In the genomic region with DNA sequence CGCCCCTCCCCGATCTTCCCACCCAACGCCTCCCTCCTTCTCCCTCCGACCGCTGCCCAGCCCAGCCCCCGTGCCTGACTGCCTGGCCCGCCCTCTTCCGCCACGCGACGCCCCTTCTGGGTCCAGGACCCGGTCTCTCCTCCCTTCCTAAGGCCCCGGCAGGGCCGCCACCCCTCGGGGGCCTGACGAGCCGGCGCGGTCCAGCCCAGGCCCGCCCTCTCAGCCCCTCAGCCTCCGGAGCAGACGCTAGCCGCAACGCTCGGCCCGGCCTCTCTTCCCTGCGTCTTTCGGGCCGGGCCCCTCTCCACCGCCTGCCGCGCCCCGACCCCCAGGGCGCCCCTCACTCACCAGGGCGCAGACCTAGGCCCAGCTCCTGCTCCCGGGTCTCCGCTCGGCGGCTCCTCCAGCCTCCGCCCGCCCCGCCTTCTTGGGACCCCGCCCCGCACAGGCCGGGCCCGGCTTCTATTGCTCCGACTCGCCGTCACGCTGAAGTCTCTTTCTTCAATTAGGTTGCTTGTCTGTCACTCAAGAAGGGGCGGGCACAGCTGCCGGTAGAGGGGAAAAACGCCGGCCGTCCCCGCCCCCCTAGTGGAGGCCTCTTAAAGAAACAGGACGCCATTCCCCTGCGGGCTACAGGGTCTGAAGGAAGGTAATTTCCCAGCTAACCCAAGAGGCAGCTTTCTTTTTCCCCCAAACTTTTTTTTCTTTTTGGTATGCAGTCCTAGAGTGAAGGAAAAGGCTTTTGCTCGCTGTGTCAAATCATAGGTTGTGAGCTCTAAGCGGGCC, we compare ENCODE assay signal across 8 cellular contexts. TPM values are rescaled to one million over a fixed set of nuclear protein-coding genes. Genes with fewer than 3 reads are reported as not detected.
DNase-seq lines count a peak whose midpoint lies in the region; ATAC-seq and TF ChIP-seq lines count a peak whose summit lies in the region.

ELMO2 (minus strand) TSS at position 416 of the 786 bp plus-strand sequence. CDS start 12,133 bp downstream, outside the sequence.

- peak within 1 kb of the TSS; percentile 95 for H3K14ac ChIP-seq in IMR-90 (replicated peaks; ENCODE audit: low read depth, low read length)

- no peaks in the 10 kb centered on the region for H3K27me3 ChIP-seq in IMR-90 (ENCODE audit: control insufficient read depth, insufficient read depth, low read length)
- H3K27me3 ChIP-seq in mucosa of rectum (ENCODE audit: control insufficient read depth in 2 of 2, insufficient read depth in 2 of 2, low read length in 2 of 2) = no peaks in the 10 kb centered on the region

- H3K36me3 ChIP-seq in IMR-90 (ENCODE audit: control insufficient read depth, insufficient read depth, low read length) (no peaks in the 10 kb centered on the region), mucosa of rectum (ENCODE audit: control insufficient read depth in 2 of 2, insufficient read depth in 2 of 2, low read length in 2 of 2) (peaks cover 0 to 2% of the 10 kb centered on the region in 2 donors)

- H4K8ac ChIP-seq in IMR-90 (ENCODE audit: low read depth in 2 of 2, low read length in 2 of 2) = peak within 1 kb of the TSS in 1 of 2 experiments; percentile 83; a peak in 2 of 4 replicates

- H3K56ac ChIP-seq in IMR-90 (ENCODE audit: extremely low read depth, insufficient read depth, low read length) = peak within 1 kb of the TSS; percentile 50

- peak within 1 kb of the TSS; percentile 25 for H2BK120ac ChIP-seq in IMR-90 (ENCODE audit: low read depth, low read length)

- no peak for TF ChIP-seq CTCF in IMR-90 (conservative IDR thresholded peaks at IDR 0.05; ENCODE audit: low read depth, low read length)

- no peak for TF ChIP-seq POLR2A in IMR-90 (IDR thresholded peaks at IDR 0.05; ENCODE audit: low read depth, low read length)

- H2BK5ac ChIP-seq in IMR-90 (ENCODE audit: low read depth, low read length, poor library complexity, severe bottlenecking) = peak within 1 kb of the TSS; percentile 80

- dilution Hi-C loops in IMR-90 (cut with HindIII; ENCODE audit: low sequenced_read_pairs, unreplicated experiment) = no loop called here

- peak within 1 kb of the TSS; percentile 74 for H3K4me3 ChIP-seq in IMR-90 (ENCODE audit: insufficient read depth, low read depth, low read length)
- H3K4me3 ChIP-seq in mucosa of rectum (ENCODE audit: low read length in 2 of 2) = peak within 1 kb of the TSS; percentile 81 to 85

- H3K79me1 ChIP-seq in IMR-90 (ENCODE audit: low read depth in 1 of 2, low read length in 2 of 2) = peaks cover 23 to 44% of the 10 kb centered on the region in 2 experiments

- TF ChIP-seq RAD21 in IMR-90 (IDR thresholded peaks at IDR 0.05; ENCODE audit: low read length) = no peak

- H3K9me1 ChIP-seq in IMR-90 (ENCODE audit: insufficient read depth, low read length) = peaks cover 23% of the 10 kb centered on the region

- no peak within 1 kb of the TSS for H2BK20ac ChIP-seq in IMR-90 (ENCODE audit: low read depth, low read length)

- peak within 1 kb of the TSS; percentile 90 for H2AK9ac ChIP-seq in IMR-90 (replicated peaks; ENCODE audit: low read depth, low read length, poor library complexity)

- no peaks in the 10 kb centered on the region for H3K9me3 ChIP-seq in IMR-90 (ENCODE audit: control insufficient read depth, insufficient read depth, low read length)
- no peaks in the 10 kb centered on the region for H3K9me3 ChIP-seq in mucosa of rectum (ENCODE audit: control insufficient read depth in 2 of 2, low read length in 2 of 2)

- H2BK15ac ChIP-seq in IMR-90 (ENCODE audit: low read depth, low read length) = no peak within 1 kb of the TSS; the same call in 2 of the 3 replicates

- WGBS in IMR-90 (ENCODE audit: extremely low coverage in 2 of 2, insufficient read length in 1 of 2), 2 experiments = 0% methylated on average over 17 of the region's 60 CpGs; no CpG with 5 or more reads in 1 of the 2 experiments

- peak within 1 kb of the TSS; percentile 73 for H4K5ac ChIP-seq in IMR-90 (ENCODE audit: low read depth, low read length)

- H4K20me1 ChIP-seq in IMR-90 (ENCODE audit: insufficient read depth, low read length) = peaks cover 10% of the 10 kb centered on the region; the same call in 1 of the 2 replicates

- H2AFZ ChIP-seq in IMR-90 (replicated peaks; ENCODE audit: low read length, poor library complexity) = peak within 1 kb of the TSS; percentile 96

- peak within 1 kb of the TSS; percentile 47; the same call in 1 of the 2 replicates for H2AK5ac ChIP-seq in IMR-90 (ENCODE audit: low read depth, low read length)

- H3K9ac ChIP-seq in IMR-90 (ENCODE audit: low read depth, low read length) (peak within 1 kb of the TSS; percentile 76), mucosa of rectum (ENCODE audit: low read depth in 1 of 2, low read length in 2 of 2) (peak within 1 kb of the TSS; percentile 76 to 80)

- DNase-seq in DMS 273 (lab: John Stamatoyannopoulos, UW; ENCODE audit: unreplicated experiment) (peak; percentile 98), IMR-90 (peak; percentile 95), OCI-M1 (lab: John Stamatoyannopoulos, UW) (peak; percentile 97), activated T-cell treated with anti-CD3 and anti-CD28 coated beads for 4 hours (peak; percentile 94), epithelial cell of prostate (ENCODE audit: low read depth, low spot score) (peak; percentile 83)
- DNase-seq in stimulated activated CD8-positive, alpha-beta memory T cell treated with anti-CD3 and anti-CD28 coated beads, Interleukin-4, amount 100 ng/mL, for 48 hours = peak; percentile 97

- ATAC-seq in GM21528 (IDR thresholded peaks at IDR 0.05; ENCODE audit: low FRiP score, unreplicated experiment) (peak; percentile 86), IMR-90 (ENCODE audit: low read depth) (peak; percentile 90)

- peak within 1 kb of the TSS; percentile 97 for H3K4me2 ChIP-seq in IMR-90 (ENCODE audit: low read depth, low read length)

- peak within 1 kb of the TSS; percentile 48; the same call in 1 of the 2 replicates for H4K91ac ChIP-seq in IMR-90 (ENCODE audit: insufficient read depth, low read depth, low read length)

- intact Hi-C loops in IMR-90 (cut with micrococcal nuclease) = loop anchor here (2.0 kb wide), 1 partner anchor 42 kb away; no protein-coding TSS in a partner anchor

- peak within 1 kb of the TSS; percentile 71 for H3K4ac ChIP-seq in IMR-90 (ENCODE audit: low read depth, low read length)

- in situ Hi-C loops in IMR-90 (cut with MboI; ENCODE audit: low sequenced_read_pairs) = no loop called here

- peak within 1 kb of the TSS; percentile 89 for H3K23ac ChIP-seq in IMR-90 (ENCODE audit: low read depth, low read length)

- POLR2A ChIA-PET in IMR-90 (lab: Charles Lee; ENCODE audit: unreplicated experiment) = interaction anchor here (1.4 kb wide), 1 partner anchor 43 kb away, joined by 7 read pairs; no protein-coding TSS in a partner anchor

- peak within 1 kb of the TSS; percentile 88 for H3K18ac ChIP-seq in IMR-90 (ENCODE audit: low read depth, low read length)

- H3K4me1 ChIP-seq in IMR-90 (ENCODE audit: control insufficient read depth, insufficient read depth, low read length) (peaks cover 18% of the 10 kb centered on the region), mucosa of rectum (ENCODE audit: control insufficient read depth in 2 of 2, insufficient read depth in 2 of 2, low read length in 2 of 2) (peaks cover 21 to 23% of the 10 kb centered on the region in 2 donors)

- CTCF ChIA-PET in IMR-90 (lab: Yijun Ruan, JAX) = no interaction called here

- BruUV-seq in IMR-90 (replicated peaks; lab: Mats Ljungman, UMichigan) = no TSS peak

- H3K27ac ChIP-seq in IMR-90 (ENCODE audit: insufficient read depth, low read length) (peak within 1 kb of the TSS; percentile 87), epithelial cell of prostate (peak within 1 kb of the TSS; percentile 42), mucosa of rectum (ENCODE audit: low read depth in 2 of 2, low read length in 2 of 2) (peak within 1 kb of the TSS; percentile 86 to 92)

TF ChIP-seq in IMR-90, 13 proteins besides CTCF, POLR2A, EP300 and RAD21:
- TF ChIP-seq RFX5 (IDR thresholded peaks at IDR 0.05; ENCODE audit: low read depth, low read length) (no peak), SMC3 (IDR thresholded peaks at IDR 0.05; ENCODE audit: low read depth, low read length) (no peak), MAZ (IDR thresholded peaks at IDR 0.05; ENCODE audit: borderline replicate concordance, low read depth, low read length) (peak; percentile 65; the same call in 1 of the 2 replicates), FOS (IDR thresholded peaks at IDR 0.05; ENCODE audit: low read depth, low read length) (no peak), MXI1 (IDR thresholded peaks at IDR 0.05; ENCODE audit: borderline replicate concordance, low read depth, low read length) (peak; percentile 20; the same call in 1 of the 2 replicates), CHD1 (IDR thresholded peaks at IDR 0.05; ENCODE audit: low read depth, low read length) (no peak), RCOR1 (IDR thresholded peaks at IDR 0.05; ENCODE audit: insufficient replicate concordance, low read length) (no peak), MAFK (IDR thresholded peaks at IDR 0.05; ENCODE audit: low read depth, low read length) (no peak), BHLHE40 (IDR thresholded peaks at IDR 0.05; ENCODE audit: low read depth, low read length) (0 out of 2 replicates have a peak, but pooled peaks have one; percentile 15)
- TF ChIP-seq, protein P1, sequence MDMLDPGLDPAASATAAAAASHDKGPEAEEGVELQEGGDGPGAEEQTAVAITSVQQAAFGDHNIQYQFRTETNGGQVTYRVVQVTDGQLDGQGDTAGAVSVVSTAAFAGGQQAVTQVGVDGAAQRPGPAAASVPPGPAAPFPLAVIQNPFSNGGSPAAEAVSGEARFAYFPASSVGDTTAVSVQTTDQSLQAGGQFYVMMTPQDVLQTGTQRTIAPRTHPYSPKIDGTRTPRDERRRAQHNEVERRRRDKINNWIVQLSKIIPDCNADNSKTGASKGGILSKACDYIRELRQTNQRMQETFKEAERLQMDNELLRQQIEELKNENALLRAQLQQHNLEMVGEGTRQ (IDR thresholded peaks at IDR 0.05; ENCODE audit: low read depth, low read length) = no peak

RNA-seq across cellular contexts. Expression of gene ELMO2, which starts in this region (rescaled TPM):
- 45.0 and 52.7 TPM in 2 replicates for total RNA-seq in IMR-90 (2012; rRNA removed)
- polyA plus RNA-seq in IMR-90 (2012; rRNA removed) = 26.7 and 29.2 TPM in 2 replicates
- 16.9 and 22.6 TPM in 2 replicates for polyA plus RNA-seq in IMR-90 (2012; cell fraction: cytosol; rRNA removed)
- polyA plus RNA-seq in IMR-90 (2012; cell fraction: nucleus; rRNA removed; ENCODE audit: low replicate concordance) = 35.8 and 45.2 TPM in 2 replicates

Comparison
In these comparisons a context has a peak if more than half of its experiments do, and no peak if none do; other contexts are left out.
1. Peak in every context shown above with its lines: DNase-seq, ATAC-seq, H3K4me3 ChIP-seq and H3K27ac ChIP-seq.